16 cellular contexts compared by ENCODE assay signal in the genomic region with DNA sequence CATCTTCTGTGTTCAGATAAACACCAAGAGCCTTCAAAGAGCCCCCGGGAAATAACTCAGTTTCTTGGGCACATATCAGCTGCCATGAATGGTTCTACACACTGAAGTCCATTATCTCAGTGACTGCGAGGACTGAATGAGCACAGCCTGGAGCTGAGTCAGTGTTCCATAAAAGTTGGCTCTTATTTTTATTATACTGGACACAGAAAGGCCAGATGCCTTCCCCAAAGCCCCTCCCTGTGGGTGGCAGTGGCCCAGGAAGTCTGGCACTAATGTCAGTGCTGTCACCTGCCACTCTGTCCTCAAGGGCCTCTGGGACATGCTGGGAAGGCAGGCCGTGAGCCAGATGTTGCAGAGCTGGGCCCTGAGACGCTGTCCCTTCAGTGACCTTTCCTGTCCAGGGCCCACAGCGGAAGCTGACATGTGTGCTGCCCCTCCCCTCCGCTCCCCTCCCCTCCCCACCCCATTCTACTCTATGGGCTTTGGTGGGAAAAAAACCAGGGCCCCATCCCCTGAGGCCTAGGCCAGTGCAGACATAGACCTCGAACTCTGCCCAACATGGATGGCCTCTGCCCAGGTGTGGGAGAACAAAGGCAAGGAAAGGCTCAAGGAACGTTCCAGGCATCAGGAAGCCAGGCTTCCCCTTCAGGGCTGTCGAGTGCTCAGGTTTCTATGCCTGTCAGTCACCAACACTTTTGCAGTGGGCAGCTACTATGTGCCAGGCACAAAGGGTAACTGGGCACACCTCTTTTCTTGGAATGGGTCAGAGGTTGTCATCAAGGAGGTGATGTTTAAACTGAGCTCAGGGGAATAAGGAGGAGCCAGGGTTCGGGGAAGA. TPM values are rescaled to one million over a fixed set of nuclear protein-coding genes. Genes with fewer than 3 reads are reported as not detected.
DNase-seq lines count a peak whose midpoint lies in the region; ATAC-seq and TF ChIP-seq lines count a peak whose summit lies in the region.
"Had no signal": no experiment of that assay in that cellular context is flagged by ENCODE, and none has a peak within 500 bp of the region (broad histone marks: within the 10 kb centered on the region; RNA-seq: fewer than 3 reads in every experiment).

No MANE protein-coding gene starts in this region.

- H3K79me2 ChIP-seq in osteoblast (ENCODE audit: insufficient read depth, low read length) = no peaks in the 10 kb centered on the region

- no peaks in the 10 kb centered on the region for H4K20me1 ChIP-seq in osteoblast (ENCODE audit: insufficient read depth, low read length)

- H3K36me3 ChIP-seq in osteoblast (ENCODE audit: insufficient read depth, low read length) = no peaks in the 10 kb centered on the region
- no peaks in the 10 kb centered on the region for H3K36me3 ChIP-seq in lower lobe of right lung
- H3K36me3 ChIP-seq: HAP-1, neutrophil had no signal

- H3K4me2 ChIP-seq in osteoblast (ENCODE audit: insufficient read depth, low read length) = no peak overlapping the region

- H3K27ac ChIP-seq in osteoblast (ENCODE audit: low read depth, low read length) (no peak overlapping the region), lower lobe of right lung (no peak overlapping the region)
- H3K27ac ChIP-seq: neutrophil had no signal

- DNase-seq in DMS153 treated with DMSO at 0.1 percent for 48 hours (lab: John Stamatoyannopoulos, UW; ENCODE audit: unreplicated experiment) (peak; percentile 39), RPMI8226 (peak; percentile 36), cardiac septum (ENCODE audit: low spot score) (peak; percentile 93), osteoblast (ENCODE audit: insufficient read length, low spot score, missing footprints) (peak; percentile 68), mesenteric fat pad (ENCODE audit: low spot score) (no peak), lower lobe of right lung (no peak)
- no peak for DNase-seq in stimulated activated CD4-positive, alpha-beta T cell treated with anti-CD3 and anti-CD28 coated beads, Interleukin-4, amount 100 ng/mL, for 24 hours
- DNase-seq: activated CD4-positive, alpha-beta T cell treated with anti-CD3 and anti-CD28 coated beads for 1 hour; activated T-cell treated with anti-CD3 and anti-CD28 coated beads, Interleukin-2, amount 50 U/mL, for 72 hours; MV-4-11; NCI-H69 had no signal

- TF ChIP-seq CTCF in osteoblast (IDR thresholded peaks at IDR 0.05; ENCODE audit: extremely low read depth, low read depth, low read length) (no peak), lower lobe of right lung (IDR thresholded peaks at IDR 0.05) (no peak)

- ATAC-seq in HG03378 (IDR thresholded peaks at IDR 0.05; ENCODE audit: unreplicated experiment) = no peak
- no peak for ATAC-seq in lower lobe of right lung
- ATAC-seq: activated T-cell treated with anti-CD3 and anti-CD28 coated beads, Interleukin-2, amount 50 U/mL, for 72 hours had no signal

- H3K4me3 ChIP-seq in osteoblast (ENCODE audit: insufficient read depth, low read length) (no peak overlapping the region), lower lobe of right lung (no peak overlapping the region)
- H3K4me3 ChIP-seq: HAP-1 had no signal

- H3K4me1 ChIP-seq in osteoblast (ENCODE audit: insufficient read depth, low read length) = no peaks in the 10 kb centered on the region
- peaks cover 20% of the 10 kb centered on the region for H3K4me1 ChIP-seq in lower lobe of right lung
- H3K4me1 ChIP-seq: HAP-1 had no signal

- H3K27me3 ChIP-seq in osteoblast (ENCODE audit: insufficient read depth, low read length) (peaks cover 4% of the 10 kb centered on the region), lower lobe of right lung (ENCODE audit: low read depth) (peaks cover 5% of the 10 kb centered on the region)

- no peak overlapping the region for H2AFZ ChIP-seq in osteoblast (ENCODE audit: low read length)

- intact Hi-C loops in cardiac septum (cut with DNase I) (no loop called here), lower lobe of right lung (cut with DNase I) (no loop called here)

- H3K9me3 ChIP-seq in osteoblast (ENCODE audit: low read depth, low read length) (no peaks in the 10 kb centered on the region), lower lobe of right lung (no peaks in the 10 kb centered on the region)
- H3K9me3 ChIP-seq: HAP-1, neutrophil had no signal

RNA-seq across cellular contexts. Expression of gene NPPB, which starts 22.4 kb away (rescaled TPM):
- total RNA-seq in cardiac septum (7,162 TPM), osteoblast (not detected in 2 replicates), mesenteric fat pad (not detected), lower lobe of right lung (not detected)
- total RNA-seq: activated T-cell treated with anti-CD3 and anti-CD28 coated beads, Interleukin-2, amount 50 U/mL, for 72 hours; dermis microvascular lymphatic vessel endothelial cell had no signal

RNA-seq across cellular contexts. Expression of gene NPPA, which starts 33.5 kb away (rescaled TPM):
- total RNA-seq in cardiac septum (21,376 TPM), osteoblast (not detected in 2 replicates), mesenteric fat pad (not detected), lower lobe of right lung (2.6 TPM)
- total RNA-seq: activated T-cell treated with anti-CD3 and anti-CD28 coated beads, Interleukin-2, amount 50 U/mL, for 72 hours; dermis microvascular lymphatic vessel endothelial cell; kidney epithelial cell had no signal

RNA-seq across cellular contexts. Expression of gene KIAA2013, which starts 45.1 kb away (rescaled TPM):
- total RNA-seq in cardiac septum (42.6 TPM), osteoblast (51.6 and 64.1 TPM in 2 replicates), mesenteric fat pad (35.9 TPM), lower lobe of right lung (46.8 TPM)

RNA-seq across cellular contexts. Expression of gene PLOD1, which starts 53.4 kb away (rescaled TPM):
- total RNA-seq in cardiac septum (52.6 TPM), osteoblast (242 and 281 TPM in 2 replicates), mesenteric fat pad (66.9 TPM), lower lobe of right lung (84.5 TPM)

Comparison
In these comparisons a context has a peak if more than half of its experiments do, and no peak if none do; other contexts are left out.
1. DNase-seq: peak in DMS153 treated with DMSO at 0.1 percent for 48 hours (single experiment), RPMI8226 (single experiment), cardiac septum (single experiment) and osteoblast (single experiment); none in stimulated activated CD4-positive, alpha-beta T cell treated with anti-CD3 and anti-CD28 coated beads, Interleukin-4, amount 100 ng/mL, for 24 hours (single experiment), mesenteric fat pad (single experiment) and lower lobe of right lung (single experiment).
2. RNA of gene NPPB, which starts 22.4 kb away (total RNA-seq): 7,162 TPM in cardiac septum (single experiment); not detected in osteoblast, not detected in mesenteric fat pad (single experiment) and not detected in lower lobe of right lung (single experiment); every median in the first group is over 1,000 times any median in the second.
3. RNA of gene NPPA, which starts 33.5 kb away (total RNA-seq): 21,376 TPM in cardiac septum (single experiment); 2.6 TPM in lower lobe of right lung (single experiment), not detected in osteoblast and not detected in mesenteric fat pad (single experiment); every median in the first group is over 1,000 times any median in the second.